ENCODE assay signal across 8 cellular contexts in genomic region chr17:67800495-67800928, GRCh38. TPM values are rescaled to one million over a fixed set of nuclear protein-coding genes. Genes with fewer than 3 reads are reported as not detected.
DNase-seq lines count a peak whose midpoint lies in the region; ATAC-seq and TF ChIP-seq lines count a peak whose summit lies in the region.

No MANE protein-coding gene starts in this region.

- peaks cover 2% of the 10 kb centered on the region for H3K27me3 Mint-ChIP-seq in activated naive CD8-positive, alpha-beta T cell treated with anti-CD3 and anti-CD28 coated beads, Interleukin-2, amount 50 U/mL, for 24 hours

- no peaks in the 10 kb centered on the region for H3K4me1 ChIP-seq in prostate gland (replicated peaks)

- H3K27me3 ChIP-seq in prostate gland (replicated peaks; ENCODE audit: insufficient read depth): no peaks in the 10 kb centered on the region

- H3K27ac Mint-ChIP-seq in activated naive CD8-positive, alpha-beta T cell treated with anti-CD3 and anti-CD28 coated beads, Interleukin-2, amount 50 U/mL, for 24 hours: no peak overlapping the region

- H3K4me3 Mint-ChIP-seq in activated naive CD8-positive, alpha-beta T cell treated with anti-CD3 and anti-CD28 coated beads, Interleukin-2, amount 50 U/mL, for 24 hours: no peak overlapping the region

- H3K9me3 Mint-ChIP-seq in activated naive CD8-positive, alpha-beta T cell treated with anti-CD3 and anti-CD28 coated beads, Interleukin-2, amount 50 U/mL, for 24 hours: no peaks in the 10 kb centered on the region

- POLR2A ChIA-PET in RWPE1 (lab: Yijun Ruan, JAX; ENCODE audit: low non-redundant PET): no interaction called here

- no peak for TF ChIP-seq POLR2A in prostate gland (IDR thresholded peaks at IDR 0.05)

- H3K36me3 Mint-ChIP-seq in activated naive CD8-positive, alpha-beta T cell treated with anti-CD3 and anti-CD28 coated beads, Interleukin-2, amount 50 U/mL, for 24 hours (ENCODE audit: low read depth): no peaks in the 10 kb centered on the region

- intact Hi-C loops in cardiac septum (cut with DNase I): no loop called here
- intact Hi-C loops in prostate gland (cut with DNase I): no loop called here

- H3K4me1 Mint-ChIP-seq in activated naive CD8-positive, alpha-beta T cell treated with anti-CD3 and anti-CD28 coated beads, Interleukin-2, amount 50 U/mL, for 24 hours: peaks cover 7% of the 10 kb centered on the region

- DNase-seq in DMS 273 treated with DMSO at 0.1 percent for 48 hours (lab: John Stamatoyannopoulos, UW) (peak; percentile 10), RWPE1 (ENCODE audit: low spot score) (no peak), cardiac septum (ENCODE audit: low spot score) (peak; percentile 84), prostate gland (ENCODE audit: low spot score) (peak; percentile 57), GOT3 (lab: John Stamatoyannopoulos, UW) (no peak)
- peak; percentile 63 for DNase-seq in activated naive CD8-positive, alpha-beta T cell treated with anti-CD3 and anti-CD28 coated beads, Interleukin-2, amount 50 U/mL, for 24 hours

- ATAC-seq in GM21528 (IDR thresholded peaks at IDR 0.05; ENCODE audit: low FRiP score, unreplicated experiment): peak; percentile 86
- ATAC-seq in activated naive CD8-positive, alpha-beta T cell treated with anti-CD3 and anti-CD28 coated beads, Interleukin-2, amount 50 U/mL, for 24 hours: peak; percentile 76

- H3K9me3 ChIP-seq in prostate gland: no peaks in the 10 kb centered on the region

- no peaks in the 10 kb centered on the region for H3K36me3 ChIP-seq in prostate gland

- WGBS in prostate gland: 57% methylated on average over 7 of the region's 7 CpGs

- TF ChIP-seq CTCF in LNCAP (IDR thresholded peaks at IDR 0.05): peak; percentile 69
- TF ChIP-seq CTCF in RWPE1 (conservative IDR thresholded peaks at IDR 0.05; ENCODE audit: low read depth): peak; percentile 56
- TF ChIP-seq CTCF in prostate gland (IDR thresholded peaks at IDR 0.05): peak in 3 of 4 experiments; percentile 10 to 54 (median 35)

- CTCF ChIA-PET in RWPE1 (lab: Yijun Ruan, JAX): no interaction called here

- H3K27ac ChIP-seq in RWPE1 (no peak overlapping the region), prostate gland (no peak overlapping the region)

- no peak overlapping the region for H3K4me3 ChIP-seq in prostate gland

RNA-seq across cellular contexts. Expression of gene BPTF, which starts 24.8 kb away (rescaled TPM):
- total RNA-seq in cardiac septum (72.9 TPM), prostate gland (100 to 1,000 TPM in 1 of 2 donors, 10 to 100 TPM in 1; 70.5 to 138 TPM)

Comparison
In these comparisons a context has a peak if more than half of its experiments do, and no peak if none do; other contexts are left out.
1. DNase-seq: peak in DMS 273 treated with DMSO at 0.1 percent for 48 hours (single experiment), activated naive CD8-positive, alpha-beta T cell treated with anti-CD3 and anti-CD28 coated beads, Interleukin-2, amount 50 U/mL, for 24 hours (single experiment), cardiac septum (single experiment) and prostate gland (single experiment); none in RWPE1 (single experiment) and GOT3 (single experiment).
2. Peak in every context shown above with its lines, with median percentiles within 50 percentile points of each other: CTCF ChIP-seq.